27 cellular contexts compared by ENCODE assay signal in genomic region chr12:91851741-91852477, GRCh38.
DNase-seq lines count a peak whose midpoint lies in the region; FAIRE-seq and TF ChIP-seq lines count a peak whose summit lies in the region.
"Had no signal": no experiment of that assay in that cellular context is flagged by ENCODE, and none has a peak within 500 bp of the region (broad histone marks: within the 10 kb centered on the region; RNA-seq: fewer than 3 reads in every experiment).

No MANE protein-coding gene starts in this region.

- peaks cover 6% of the 10 kb centered on the region for H3K36me3 Mint-ChIP-seq in MCF 10A (ENCODE audit: insufficient read depth, unreplicated experiment)

- H3K36me3 ChIP-seq in breast epithelium (no peaks in the 10 kb centered on the region), H7 (replicated peaks; ENCODE audit: control insufficient read depth, insufficient read depth, low read length) (no peaks in the 10 kb centered on the region)
- H3K36me3 ChIP-seq: ascending aorta, BE2C, right atrium auricular region, spleen, tibial nerve had no signal

- peaks cover 40% of the 10 kb centered on the region for H3K4me1 Mint-ChIP-seq in MCF 10A (ENCODE audit: insufficient read depth, unreplicated experiment)

- H3K9me3 ChIP-seq in breast epithelium, result no peaks in the 10 kb centered on the region
- H3K9me3 ChIP-seq: ascending aorta, BE2C, right atrium auricular region, spleen, tibial nerve had no signal

- H3K4me3 ChIP-seq in breast epithelium (no peak overlapping the region), H7 (ENCODE audit: insufficient read depth, low read depth, low read length) (no peak overlapping the region), foreskin fibroblast (ENCODE audit: low read depth in 1 of 2, low read length in 2 of 2) (no peak overlapping the region)
- H3K4me3 ChIP-seq: ascending aorta, right atrium auricular region, spleen, tibial nerve had no signal

- CTCF ChIA-PET in MCF 10A (lab: Yijun Ruan, JAX), result interaction anchor here (1.2 kb wide), 1 partner anchor 469 kb away, joined by 5 read pairs; no protein-coding TSS in a partner anchor

- TF ChIP-seq POLR2A in breast epithelium (IDR thresholded peaks at IDR 0.05), result no peak

- BruUV-seq in MCF 10A (replicated peaks; lab: Mats Ljungman, UMichigan), result no TSS peak

- H3K27me3 Mint-ChIP-seq in MCF 10A (ENCODE audit: insufficient read depth, unreplicated experiment), result no peaks in the 10 kb centered on the region
- H3K27me3 Mint-ChIP-seq: activated naive CD8-positive, alpha-beta T cell had no signal

- no peaks in the 10 kb centered on the region for H3K9me3 Mint-ChIP-seq in MCF 10A (ENCODE audit: unreplicated experiment)

- DNase-seq in MCF 10A (ENCODE audit: unreplicated experiment) (no peak), breast epithelium (ENCODE audit: low spot score in 2 of 2) (no peak), SW480 (ENCODE audit: low spot score) (peak; percentile 95), H7 (no peak), foreskin fibroblast (no peak), GOT3 (lab: John Stamatoyannopoulos, UW) (no peak)
- DNase-seq: BE2C; cortex of kidney; DMS 273 treated with DMSO at 0.1 percent for 48 hours; erythroblast; left ventricle myocardium superior; mesendoderm; NCI-H1436 treated with DMSO at 0.1 percent for 48 hours; NCI-H446 treated with DMSO at 0.1 percent for 48 hours; posterior cingulate gyrus; spleen; stimulated activated CD4-positive, alpha-beta T cell treated with anti-CD3 and anti-CD28 coated beads, Interleukin-2, amount 100 ng/mL, for 24 hours; SW 1271; T1000 had no signal

- no peaks in the 10 kb centered on the region for H3K4me1 ChIP-seq in breast epithelium
- H3K4me1 ChIP-seq: ascending aorta, BE2C, right atrium auricular region, spleen had no signal

- H3K27ac ChIP-seq in breast epithelium, result no peak overlapping the region
- H3K27ac ChIP-seq: ascending aorta, right atrium auricular region, spleen had no signal

- peak; percentile 13 for FAIRE-seq in islet of Langerhans (lab: Jason Lieb, UNC)
- FAIRE-seq: GM19239, H54, keratinocyte had no signal

- H3K4me3 Mint-ChIP-seq in MCF 10A (ENCODE audit: unreplicated experiment), result no peak overlapping the region
- H3K4me3 Mint-ChIP-seq: activated naive CD8-positive, alpha-beta T cell had no signal

- H3K27ac Mint-ChIP-seq in MCF 10A (ENCODE audit: low read depth, unreplicated experiment), result peak overlapping the region; percentile 40
- H3K27ac Mint-ChIP-seq: activated naive CD8-positive, alpha-beta T cell had no signal

- intact Hi-C loops in MCF 10A (cut with micrococcal nuclease), result no loop called here
- intact Hi-C loops in breast epithelium (cut with DNase I; ENCODE audit: low total_unique reads), result no loop called here

- POLR2A ChIA-PET in MCF 10A (lab: Yijun Ruan, JAX), result interaction anchor here (0.7 to 4.5 kb wide), 4 partner anchors 33 to 470 kb away, joined by 3 to 38 read pairs (median 4); no protein-coding TSS in a partner anchor

- TF ChIP-seq CTCF in MCF 10A (IDR thresholded peaks at IDR 0.05; ENCODE audit: unreplicated experiment) (no peak), breast epithelium (IDR thresholded peaks at IDR 0.05) (no peak), foreskin fibroblast (IDR thresholded peaks at IDR 0.05; ENCODE audit: low read depth, low read length) (no peak)

- no peaks in the 10 kb centered on the region for H3K27me3 ChIP-seq in breast epithelium
- no peaks in the 10 kb centered on the region for H3K27me3 ChIP-seq in H7 (ENCODE audit: control insufficient read depth, insufficient read depth, low read length)
- H3K27me3 ChIP-seq: ascending aorta, BE2C, right atrium auricular region, spleen, tibial nerve had no signal
